25 cellular contexts compared by ENCODE assay signal in the genomic region with DNA sequence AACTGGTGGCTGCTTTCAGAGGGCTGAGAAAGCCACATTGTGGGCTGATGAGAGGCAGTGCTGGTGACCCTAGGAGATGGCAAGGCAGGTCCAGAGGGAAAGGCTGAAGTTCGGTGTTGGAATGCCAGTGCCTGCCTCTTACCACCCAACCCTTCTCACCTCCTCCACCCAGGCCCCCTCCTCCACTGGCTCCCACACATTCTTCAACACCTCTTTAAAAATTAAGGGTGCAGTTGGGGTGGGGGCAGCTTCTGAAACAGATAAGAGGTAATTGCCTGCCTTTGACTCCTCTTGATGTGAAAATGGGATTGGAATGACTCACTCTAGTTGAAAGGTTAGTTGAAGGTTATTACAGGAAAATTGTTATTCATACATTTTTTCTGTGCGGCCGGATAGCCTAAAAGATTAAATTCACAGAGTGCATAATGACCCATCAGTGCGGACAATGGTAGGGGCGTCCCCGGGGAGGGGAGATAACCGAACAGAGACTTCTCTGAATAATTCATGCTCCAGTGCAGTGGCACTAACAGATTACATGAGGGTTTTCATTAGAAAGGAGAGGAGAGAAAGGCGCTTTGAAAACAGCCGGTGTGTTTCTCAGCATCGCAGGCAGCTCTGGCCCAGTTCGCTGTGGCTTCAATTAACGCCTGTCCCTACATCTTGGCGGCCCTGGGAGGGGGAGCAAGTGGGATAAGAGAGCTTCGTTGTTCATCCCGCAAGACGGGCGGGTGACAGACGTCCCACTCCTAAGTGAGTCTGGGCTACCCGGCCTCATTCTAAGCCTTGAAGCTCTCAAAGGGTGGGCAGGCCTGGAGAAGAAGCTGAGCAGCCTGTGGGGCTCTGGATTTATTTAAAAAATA.
DNase-seq lines count a peak whose midpoint lies in the region; ATAC-seq and TF ChIP-seq lines count a peak whose summit lies in the region.
"Had no signal": no experiment of that assay in that cellular context is flagged by ENCODE, and none has a peak within 500 bp of the region (broad histone marks: within the 10 kb centered on the region; RNA-seq: fewer than 3 reads in every experiment).

No MANE protein-coding gene starts in this region.

- peaks cover 11% of the 10 kb centered on the region for H3K4me1 ChIP-seq in HEK293 (ENCODE audit: control insufficient read depth, insufficient read depth, low read length)
- H3K4me1 ChIP-seq: suprapubic skin, upper lobe of right lung had no signal

- POLR2A ChIA-PET in HEK293 (lab: Yijun Ruan, JAX) (no interaction called here), MCF 10A (lab: Yijun Ruan, JAX) (no interaction called here)

- DNase-seq in anterior cingulate cortex (lab: John Stamatoyannopoulos, UW) (peak in 36 of 58 donors; percentile 6 to 67 (median 23)), globus pallidus (ENCODE audit: low spot score) (peak; percentile 24), omental fat pad (ENCODE audit: low spot score) (no peak), MCF 10A (ENCODE audit: unreplicated experiment) (no peak), lower leg skin (ENCODE audit: low spot score in 2 of 2) (no peak)
- DNase-seq: activated CD4-positive, alpha-beta T cell treated with anti-CD3 and anti-CD28 coated beads, Interleukin-2, amount 50 U/mL, for 1 hour; activated CD8-positive, alpha-beta memory T cell treated with anti-CD3 and anti-CD28 coated beads, Interleukin-2, amount 10 ng/mL, durations not matched to agents 7 days and 5 days; activated naive CD4-positive, alpha-beta T cell treated with Interleukin-2 at 50 U/mL for 16 hours; activated T-cell treated with anti-CD3 and anti-CD28 coated beads, Interleukin-2, amount 50 U/mL, for 72 hours; Calu3; DND-41; mucosa of descending colon; NCI-H1436; NCI-H2107; SHP77; stimulated activated naive CD4-positive, alpha-beta T cell; upper lobe of right lung; WERI-Rb-1 had no signal

- TF ChIP-seq CTCF in HEK293 (tag by site-specific recombination; IDR thresholded peaks at IDR 0.05) = no peak
- TF ChIP-seq CTCF in omental fat pad (IDR thresholded peaks at IDR 0.05) = no peak
- TF ChIP-seq CTCF in MCF 10A (IDR thresholded peaks at IDR 0.05; ENCODE audit: unreplicated experiment) = no peak
- no peak for TF ChIP-seq CTCF in lower leg skin (IDR thresholded peaks at IDR 0.05)

- BruUV-seq in MCF 10A (replicated peaks; lab: Mats Ljungman, UMichigan) = no TSS peak

- 75 to 78% methylated on average over 19 of the region's 19 CpGs for WGBS in lower leg skin, 2 donors

- peaks cover 56% of the 10 kb centered on the region for H3K27me3 Mint-ChIP-seq in MCF 10A (ENCODE audit: insufficient read depth, unreplicated experiment)

- H3K36me3 ChIP-seq in HEK293 (ENCODE audit: control insufficient read depth in 2 of 2, insufficient read depth in 1 of 2, low read length in 2 of 2) = no peaks in the 10 kb centered on the region
- H3K36me3 ChIP-seq: suprapubic skin, upper lobe of right lung, WERI-Rb-1 had no signal

- CTCF ChIA-PET in HEK293 (lab: Yijun Ruan, JAX) = interaction anchor here (0.8 kb wide), 1 partner anchor 19 kb away, joined by 3 read pairs; no protein-coding TSS in a partner anchor
- CTCF ChIA-PET in MCF 10A (lab: Yijun Ruan, JAX) = no interaction called here

- H3K36me3 Mint-ChIP-seq in MCF 10A (ENCODE audit: insufficient read depth, unreplicated experiment) = no peaks in the 10 kb centered on the region
- H3K36me3 Mint-ChIP-seq: activated CD8-positive, alpha-beta memory T cell treated with anti-CD3 and anti-CD28 coated beads, Interleukin-2, amount 10 ng/mL, durations not matched to agents 7 days and 5 days; CD14-positive monocyte; natural killer cell treated with Interleukin-12 subunit alpha and Interleukin-12 subunit beta and Interleukin-15 and Interleukin-18, amount 100 ng/mL, for 72 hours had no signal

- ATAC-seq in omental fat pad (ENCODE audit: low FRiP score) (peak; percentile 35), GM21528 (IDR thresholded peaks at IDR 0.05; ENCODE audit: low FRiP score, unreplicated experiment) (no peak)
- ATAC-seq: activated CD8-positive, alpha-beta memory T cell treated with anti-CD3 and anti-CD28 coated beads, Interleukin-2, amount 10 ng/mL, durations not matched to agents 7 days and 5 days; activated T-cell treated with anti-CD3 and anti-CD28 coated beads, Interleukin-2, amount 50 U/mL, for 72 hours; mucosa of descending colon; natural killer cell treated with Interleukin-12 subunit alpha and Interleukin-12 subunit beta and Interleukin-15 and Interleukin-18, amount 100 ng/mL, for 72 hours; Panc1; upper lobe of right lung had no signal

- no peak overlapping the region for H3K27ac ChIP-seq in HEK293 (ENCODE audit: extremely low read depth, low read depth, low read length)
- H3K27ac ChIP-seq: suprapubic skin, upper lobe of right lung, WERI-Rb-1 had no signal

- no peak for TF ChIP-seq POLR2A in lower leg skin (IDR thresholded peaks at IDR 0.05)

- no peak overlapping the region for H3K4me3 Mint-ChIP-seq in MCF 10A (ENCODE audit: unreplicated experiment)
- H3K4me3 Mint-ChIP-seq: activated CD8-positive, alpha-beta memory T cell treated with anti-CD3 and anti-CD28 coated beads, Interleukin-2, amount 10 ng/mL, durations not matched to agents 7 days and 5 days; activated T-cell treated with anti-CD3 and anti-CD28 coated beads, Interleukin-2, amount 50 U/mL, for 72 hours; dendritic cell treated with granulocyte-macrophage colony-stimulating factor and Interleukin-4, amounts not matched to agents 40 ng/mL and 50 ng/mL, for 4 days; natural killer cell treated with Interleukin-12 subunit alpha and Interleukin-12 subunit beta and Interleukin-15 and Interleukin-18, amount 100 ng/mL, for 72 hours had no signal

- intact Hi-C loops in MCF 10A (cut with micrococcal nuclease) = no loop called here
- intact Hi-C loops in lower leg skin (cut with DNase I; ENCODE audit: low total_unique reads) = no loop called here

- no peak overlapping the region for H3K27ac Mint-ChIP-seq in MCF 10A (ENCODE audit: low read depth, unreplicated experiment)
- H3K27ac Mint-ChIP-seq: activated CD8-positive, alpha-beta memory T cell treated with anti-CD3 and anti-CD28 coated beads, Interleukin-2, amount 10 ng/mL, durations not matched to agents 7 days and 5 days; activated T-cell treated with anti-CD3 and anti-CD28 coated beads, Interleukin-2, amount 50 U/mL, for 72 hours; dendritic cell treated with granulocyte-macrophage colony-stimulating factor and Interleukin-4, amounts not matched to agents 40 ng/mL and 50 ng/mL, for 4 days; natural killer cell treated with Interleukin-12 subunit alpha and Interleukin-12 subunit beta and Interleukin-15 and Interleukin-18, amount 100 ng/mL, for 72 hours had no signal

- no peaks in the 10 kb centered on the region for H3K9me3 Mint-ChIP-seq in MCF 10A (ENCODE audit: unreplicated experiment)
- H3K9me3 Mint-ChIP-seq: activated T-cell treated with anti-CD3 and anti-CD28 coated beads, Interleukin-2, amount 50 U/mL, for 72 hours; dendritic cell treated with granulocyte-macrophage colony-stimulating factor and Interleukin-4, amounts not matched to agents 40 ng/mL and 50 ng/mL, for 4 days; natural killer cell treated with Interleukin-12 subunit alpha and Interleukin-12 subunit beta and Interleukin-15 and Interleukin-18, amount 100 ng/mL, for 72 hours had no signal

- no peak overlapping the region for H3K4me3 ChIP-seq in HEK293 (ENCODE audit: low read depth, low read length)
- no peak overlapping the region for H3K4me3 ChIP-seq in lower leg skin (ENCODE audit: low read depth, poor library complexity, severe bottlenecking)
- H3K4me3 ChIP-seq: mucosa of descending colon, suprapubic skin, upper lobe of right lung had no signal

- H3K9me3 ChIP-seq in HEK293 (ENCODE audit: control insufficient read depth, insufficient read depth, low read depth, low read length) = no peaks in the 10 kb centered on the region
- H3K9me3 ChIP-seq: mucosa of descending colon, suprapubic skin, upper lobe of right lung had no signal

- no peaks in the 10 kb centered on the region for H3K4me1 Mint-ChIP-seq in MCF 10A (ENCODE audit: insufficient read depth, unreplicated experiment)

TF ChIP-seq in HEK293, 187 proteins besides CTCF, POLR2A, EP300 and RAD21 (continues in another document):
- TF ChIP-seq OSR2 (tag by site-specific recombination; IDR thresholded peaks at IDR 0.05) = peak; percentile 61
- TF ChIP-seq SP7 (tag by site-specific recombination; IDR thresholded peaks at IDR 0.05) = no peak
- TF ChIP-seq, protein P1, sequence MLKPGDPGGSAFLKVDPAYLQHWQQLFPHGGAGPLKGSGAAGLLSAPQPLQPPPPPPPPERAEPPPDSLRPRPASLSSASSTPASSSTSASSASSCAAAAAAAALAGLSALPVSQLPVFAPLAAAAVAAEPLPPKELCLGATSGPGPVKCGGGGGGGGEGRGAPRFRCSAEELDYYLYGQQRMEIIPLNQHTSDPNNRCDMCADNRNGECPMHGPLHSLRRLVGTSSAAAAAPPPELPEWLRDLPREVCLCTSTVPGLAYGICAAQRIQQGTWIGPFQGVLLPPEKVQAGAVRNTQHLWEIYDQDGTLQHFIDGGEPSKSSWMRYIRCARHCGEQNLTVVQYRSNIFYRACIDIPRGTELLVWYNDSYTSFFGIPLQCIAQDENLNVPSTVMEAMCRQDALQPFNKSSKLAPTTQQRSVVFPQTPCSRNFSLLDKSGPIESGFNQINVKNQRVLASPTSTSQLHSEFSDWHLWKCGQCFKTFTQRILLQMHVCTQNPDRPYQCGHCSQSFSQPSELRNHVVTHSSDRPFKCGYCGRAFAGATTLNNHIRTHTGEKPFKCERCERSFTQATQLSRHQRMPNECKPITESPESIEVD (tag by site-specific recombination; IDR thresholded peaks at IDR 0.05) = 0 out of 2 replicates have a peak, but pooled peaks have one; percentile 38
- TF ChIP-seq ZFHX2 (tag by site-specific recombination; conservative IDR thresholded peaks at IDR 0.05) = peak; percentile 93
- TF ChIP-seq, protein P2, sequence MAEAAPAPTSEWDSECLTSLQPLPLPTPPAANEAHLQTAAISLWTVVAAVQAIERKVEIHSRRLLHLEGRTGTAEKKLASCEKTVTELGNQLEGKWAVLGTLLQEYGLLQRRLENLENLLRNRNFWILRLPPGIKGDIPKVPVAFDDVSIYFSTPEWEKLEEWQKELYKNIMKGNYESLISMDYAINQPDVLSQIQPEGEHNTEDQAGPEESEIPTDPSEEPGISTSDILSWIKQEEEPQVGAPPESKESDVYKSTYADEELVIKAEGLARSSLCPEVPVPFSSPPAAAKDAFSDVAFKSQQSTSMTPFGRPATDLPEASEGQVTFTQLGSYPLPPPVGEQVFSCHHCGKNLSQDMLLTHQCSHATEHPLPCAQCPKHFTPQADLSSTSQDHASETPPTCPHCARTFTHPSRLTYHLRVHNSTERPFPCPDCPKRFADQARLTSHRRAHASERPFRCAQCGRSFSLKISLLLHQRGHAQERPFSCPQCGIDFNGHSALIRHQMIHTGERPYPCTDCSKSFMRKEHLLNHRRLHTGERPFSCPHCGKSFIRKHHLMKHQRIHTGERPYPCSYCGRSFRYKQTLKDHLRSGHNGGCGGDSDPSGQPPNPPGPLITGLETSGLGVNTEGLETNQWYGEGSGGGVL (tag by site-specific recombination; IDR thresholded peaks at IDR 0.05) = peak; percentile 38; the same call in 1 of the 2 replicates
- TF ChIP-seq HOXD13 (CRISPR knock-in tag; IDR thresholded peaks at IDR 0.05; ENCODE audit: borderline replicate concordance) = no peak

Comparison
In these comparisons a context has a peak if more than half of its experiments do, and no peak if none do; other contexts are left out.
1. DNase-seq: peak in anterior cingulate cortex (36 of 58) and globus pallidus (single experiment); none in omental fat pad (single experiment), MCF 10A (single experiment) and lower leg skin (0 of 2).